Comparison of ENCODE assay signal across 14 cellular contexts in genomic region chr12:110243227-110243626, GRCh38. TPM values are rescaled to one million over a fixed set of nuclear protein-coding genes. Genes with fewer than 3 reads are reported as not detected.
DNase-seq lines count a peak whose midpoint lies in the region; ATAC-seq and TF ChIP-seq lines count a peak whose summit lies in the region.
"Had no signal": no experiment of that assay in that cellular context is flagged by ENCODE, and none has a peak within 500 bp of the region (broad histone marks: within the 10 kb centered on the region; RNA-seq: fewer than 3 reads in every experiment).

No MANE protein-coding gene starts in this region.

- H2AFZ ChIP-seq in mesenchymal stem cell (ENCODE audit: low read depth, low read length) = no peak overlapping the region

- H3K9me3 Mint-ChIP-seq in Caco-2 (ENCODE audit: unreplicated experiment) = no peaks in the 10 kb centered on the region
- H3K9me3 Mint-ChIP-seq: CD4-positive, alpha-beta T cell had no signal

- POLR2A ChIA-PET in Caco-2 (lab: Charles Lee) = no interaction called here

- H3K27me3 Mint-ChIP-seq in Caco-2 (ENCODE audit: insufficient read depth, unreplicated experiment) = no peaks in the 10 kb centered on the region

- no peak overlapping the region for H2BK5ac ChIP-seq in mesenchymal stem cell (ENCODE audit: low read depth, low read length, poor library complexity, severe bottlenecking)

- no peak overlapping the region for H3K4me2 ChIP-seq in mesenchymal stem cell (ENCODE audit: low read length, poor library complexity, severe bottlenecking)

- no peak overlapping the region for H3K4me3 ChIP-seq in left ventricle myocardium inferior
- no peak overlapping the region for H3K4me3 ChIP-seq in mesenchymal stem cell (ENCODE audit: insufficient read depth in 1 of 2, low read depth in 1 of 2, low read length in 2 of 2)
- H3K4me3 ChIP-seq in Caco-2 (ENCODE audit: low read depth, low read length) = no peak overlapping the region
- H3K4me3 ChIP-seq: GM12878, HAP-1 had no signal

- H4K91ac ChIP-seq in mesenchymal stem cell (ENCODE audit: low read length) = peak overlapping the region; percentile 32

- no peak overlapping the region for H3K18ac ChIP-seq in mesenchymal stem cell (ENCODE audit: low read depth in 1 of 2, low read length in 2 of 2)

- no peak for TF ChIP-seq POLR2A in GM18505 (IDR thresholded peaks at IDR 0.05; ENCODE audit: borderline replicate concordance, extremely low read depth, insufficient read depth, insufficient read length)

- no peak overlapping the region for H4K8ac ChIP-seq in mesenchymal stem cell (ENCODE audit: low read length)

- CTCF ChIA-PET in Caco-2 (lab: Charles Lee) = no interaction called here

- no TSS peak for BruUV-seq in Caco-2 (replicated peaks; lab: Mats Ljungman, UMichigan)

- H3K9me3 ChIP-seq in left ventricle myocardium inferior (replicated peaks) (peaks cover 6% of the 10 kb centered on the region), mesenchymal stem cell (ENCODE audit: control insufficient read depth, low read length) (no peaks in the 10 kb centered on the region), Caco-2 (no peaks in the 10 kb centered on the region)
- H3K9me3 ChIP-seq: HAP-1 had no signal

- H2BK12ac ChIP-seq in mesenchymal stem cell (ENCODE audit: low read length in 2 of 2) = no peak overlapping the region

- peaks cover 31% of the 10 kb centered on the region for H3K4me1 Mint-ChIP-seq in Caco-2 (ENCODE audit: low read depth, unreplicated experiment)

- H2BK15ac ChIP-seq in mesenchymal stem cell (ENCODE audit: low read depth, poor library complexity, severe bottlenecking) = no peak overlapping the region

- H2AK5ac ChIP-seq in mesenchymal stem cell (ENCODE audit: low read length, severe bottlenecking) = no peak overlapping the region

- 97% methylated on average over 5 of the region's 5 CpGs for WGBS in mesenchymal stem cell

- H3K27me3 ChIP-seq in left ventricle myocardium inferior (ENCODE audit: low read depth) = no peaks in the 10 kb centered on the region
- H3K27me3 ChIP-seq in mesenchymal stem cell (ENCODE audit: control insufficient read depth in 1 of 2, insufficient read depth in 1 of 2, low read length in 2 of 2) = no peaks in the 10 kb centered on the region
- H3K27me3 ChIP-seq in Caco-2 (replicated peaks; ENCODE audit: control insufficient read depth, insufficient read depth, low read length) = no peaks in the 10 kb centered on the region

- intact Hi-C loops in left ventricle myocardium inferior (cut with micrococcal nuclease) (no loop called here), cardiac septum (cut with DNase I) (loop anchor here (10.0 kb wide), 1 partner anchor 138 kb away; no protein-coding TSS in a partner anchor), Caco-2 (cut with micrococcal nuclease; ENCODE audit: unreplicated experiment) (no loop called here)

- H3K27ac Mint-ChIP-seq in Caco-2 (ENCODE audit: unreplicated experiment) = no peak overlapping the region
- H3K27ac Mint-ChIP-seq: B cell; CD4-positive, alpha-beta T cell had no signal

- no peak overlapping the region for H3K23ac ChIP-seq in mesenchymal stem cell (ENCODE audit: low read length in 2 of 2)

- H3K36me3 ChIP-seq in left ventricle myocardium inferior (no peaks in the 10 kb centered on the region), mesenchymal stem cell (ENCODE audit: control insufficient read depth in 1 of 2, insufficient read depth in 2 of 2, low read depth in 1 of 2, low read length in 2 of 2) (peaks cover 3 to 7% of the 10 kb centered on the region in 2 experiments), Caco-2 (ENCODE audit: control insufficient read depth, insufficient read depth, low read length) (no peaks in the 10 kb centered on the region; the same call in 1 of the 2 replicates)
- H3K36me3 ChIP-seq: HAP-1 had no signal

- H3K27ac ChIP-seq in left ventricle myocardium inferior (replicated peaks) = peak overlapping the region; percentile 94
- no peak overlapping the region for H3K27ac ChIP-seq in mesenchymal stem cell (ENCODE audit: low read length, poor library complexity, severe bottlenecking)

- H3K9ac ChIP-seq in mesenchymal stem cell (ENCODE audit: low read length) = no peak overlapping the region

- ATAC-seq in GM18505 (IDR thresholded peaks at IDR 0.05; ENCODE audit: unreplicated experiment) = no peak
- ATAC-seq: GM12878 had no signal

- H3K4ac ChIP-seq in mesenchymal stem cell (ENCODE audit: low read depth in 1 of 2, low read length in 2 of 2) = no peak overlapping the region

- H3K4me3 Mint-ChIP-seq in Caco-2 (ENCODE audit: unreplicated experiment) = no peak overlapping the region
- H3K4me3 Mint-ChIP-seq: B cell; CD4-positive, alpha-beta T cell had no signal

- no peak for DNase-seq in left ventricle myocardium inferior
- no peak for DNase-seq in cardiac septum (ENCODE audit: low spot score)
- DNase-seq in MV-4-11 (lab: John Stamatoyannopoulos, UW) = peak; percentile 45
- peak; percentile 17 for DNase-seq in OCI-M1 (lab: John Stamatoyannopoulos, UW)
- DNase-seq in mesenchymal stem cell = no peak
- DNase-seq in Caco-2 = no peak
- no peak for DNase-seq in GM19240 (ENCODE audit: insufficient read length, low spot score)
- DNase-seq: C1 segment of cervical spinal cord; CD4-positive, alpha-beta T cell; DMS79 had no signal

- H2BK120ac ChIP-seq in mesenchymal stem cell (ENCODE audit: low read depth, low read length) = no peak overlapping the region

- H3K4me1 ChIP-seq in left ventricle myocardium inferior (peaks cover 32% of the 10 kb centered on the region), mesenchymal stem cell (ENCODE audit: control insufficient read depth, insufficient read depth, low read depth, low read length) (peaks cover 20% of the 10 kb centered on the region), Caco-2 (peaks cover 32% of the 10 kb centered on the region)
- H3K4me1 ChIP-seq: HAP-1 had no signal

- no peaks in the 10 kb centered on the region for H3K36me3 Mint-ChIP-seq in Caco-2 (ENCODE audit: insufficient read depth, unreplicated experiment)

- no peak overlapping the region for H3K14ac ChIP-seq in mesenchymal stem cell (ENCODE audit: low read length in 2 of 2)

- TF ChIP-seq CTCF in left ventricle myocardium inferior (IDR thresholded peaks at IDR 0.05; ENCODE audit: borderline replicate concordance) (no peak), Caco-2 (IDR thresholded peaks at IDR 0.05; ENCODE audit: insufficient read depth in 1 of 2, low read depth in 1 of 2, low read length in 1 of 2, severe bottlenecking in 1 of 2, unreplicated experiment in 1 of 2) (no peak)

- peaks cover 4% of the 10 kb centered on the region for H3K79me1 ChIP-seq in mesenchymal stem cell (replicated peaks; ENCODE audit: low read length, poor library complexity, severe bottlenecking)

RNA-seq across cellular contexts. Expression of gene ATP2A2, which starts 37.8 kb away (rescaled TPM):
- 1,955 TPM for total RNA-seq in left ventricle myocardium inferior
- 918 TPM for total RNA-seq in cardiac septum
- polyA plus RNA-seq in mesenchymal stem cell (2013, experiment 1 of 2) = 155 TPM
- 150 TPM for polyA plus RNA-seq in mesenchymal stem cell (2013, experiment 2 of 2)
- 252 and 262 TPM in 2 replicates for total RNA-seq in Caco-2 (2022)

Comparison
In these comparisons a context has a peak if more than half of its experiments do, and no peak if none do; other contexts are left out.
1. DNase-seq: peak in MV-4-11 (single experiment) and OCI-M1 (single experiment); none in left ventricle myocardium inferior (single experiment), cardiac septum (single experiment), mesenchymal stem cell (single experiment), Caco-2 (0 of 2) and GM19240 (single experiment).